In genomic region chr3:120089089-120089488, GRCh38 we compare ENCODE assay signal across 15 cellular contexts. TPM values are rescaled to one million over a fixed set of nuclear protein-coding genes. Genes with fewer than 3 reads are reported as not detected.
A peak's percentile ranks its signal among the peaks of the same experiment; 100 is the strongest.
DNase-seq lines count a peak whose midpoint lies in the region; ATAC-seq and TF ChIP-seq lines count a peak whose summit lies in the region.
"Had no signal": no experiment of that assay in that cellular context is flagged by ENCODE, and none has a peak within 500 bp of the region (broad histone marks: within the 10 kb centered on the region; RNA-seq: fewer than 3 reads in every experiment).

No MANE protein-coding gene starts in this region.

- H2AK5ac ChIP-seq in mesenchymal stem cell (ENCODE audit: low read length, severe bottlenecking), result no peak overlapping the region

- intact Hi-C loops in lower lobe of right lung (cut with DNase I), result no loop called here

- H3K18ac ChIP-seq in mesenchymal stem cell (ENCODE audit: low read depth in 1 of 2, low read length in 2 of 2), result no peak overlapping the region

- H2AFZ ChIP-seq in GM23248 (no peak overlapping the region), mesenchymal stem cell (ENCODE audit: low read depth, low read length) (no peak overlapping the region)

- no peak overlapping the region for H2BK12ac ChIP-seq in mesenchymal stem cell (ENCODE audit: low read length in 2 of 2)

- no peak overlapping the region for H2BK5ac ChIP-seq in mesenchymal stem cell (ENCODE audit: low read depth, low read length, poor library complexity, severe bottlenecking)

- no peak overlapping the region for H3K23ac ChIP-seq in mesenchymal stem cell (ENCODE audit: low read length in 2 of 2)

- peaks cover 14% of the 10 kb centered on the region for H3F3A ChIP-seq in GM23248 (ENCODE audit: insufficient read depth)

- peaks cover 63% of the 10 kb centered on the region for H3K4me1 ChIP-seq in CD4-positive, CD25-positive, alpha-beta regulatory T cell (ENCODE audit: control insufficient read depth, insufficient read depth, low read length, poor library complexity, severe bottlenecking)
- H3K4me1 ChIP-seq in GM23248 (ENCODE audit: insufficient read depth), result peaks cover 24% of the 10 kb centered on the region; the same call in 1 of the 2 replicates
- peaks cover 6% of the 10 kb centered on the region for H3K4me1 ChIP-seq in mesenchymal stem cell (ENCODE audit: control insufficient read depth, insufficient read depth, low read depth, low read length)
- peaks cover 30% of the 10 kb centered on the region for H3K4me1 ChIP-seq in lower lobe of right lung

- H3K9ac ChIP-seq in GM23248 (no peak overlapping the region), mesenchymal stem cell (ENCODE audit: low read length) (peak overlapping the region; percentile 100)

- peak overlapping the region; percentile 70 for H3K4me3 ChIP-seq in CD4-positive, CD25-positive, alpha-beta regulatory T cell (ENCODE audit: low read depth, low read length)
- H3K4me3 ChIP-seq in GM23248 (peak overlapping the region; percentile 100; the same call in 1 of the 2 replicates), mesenchymal stem cell (ENCODE audit: insufficient read depth in 1 of 2, low read depth in 1 of 2, low read length in 2 of 2) (peak overlapping the region in 1 of 2 experiments; percentile 91), lower lobe of right lung (no peak overlapping the region)

- no peak overlapping the region for H4K91ac ChIP-seq in mesenchymal stem cell (ENCODE audit: low read length)

- peak overlapping the region in 1 of 3 donors; percentile 67 for H3K27ac Mint-ChIP-seq in CD4-positive, CD25-positive, alpha-beta regulatory T cell
- peak overlapping the region; percentile 7 for H3K27ac Mint-ChIP-seq in activated naive CD8-positive, alpha-beta T cell treated with anti-CD3 and anti-CD28 coated beads, Interleukin-2, amount 50 U/mL, for 24 hours
- H3K27ac Mint-ChIP-seq: activated CD4-positive, alpha-beta T cell treated with anti-CD3 and anti-CD28 coated beads for 36 hours; activated T-helper 1 cell treated with anti-CD3 and anti-CD28 coated beads, Interleukin-12 subunit alpha, Interleukin-12 subunit beta, Interleukin-2, Interleukin-4 antibody, amounts not matched to agents 30 ng/mL and 10 ng/mL and 1 ng/mL, durations not matched to agents 14 hours and 24 hours and 36 hours; IgD-negative memory B cell had no signal

- no peak overlapping the region for H2BK15ac ChIP-seq in mesenchymal stem cell (ENCODE audit: low read depth, poor library complexity, severe bottlenecking)

- 92 to 96% methylated on average over 4 of the region's 4 CpGs for WGBS in GM23248 (ENCODE audit: low coverage in 1 of 2, low lambda C conversion rate in 2 of 2, missing lambda C conversion rate in 2 of 2), 2 experiments
- WGBS in mesenchymal stem cell, result 94% methylated on average over 3 of the region's 4 CpGs

- H2BK120ac ChIP-seq in mesenchymal stem cell (ENCODE audit: low read depth, low read length), result no peak overlapping the region

- peak overlapping the region in 3 of 4 donors; percentile 45 to 64 (median 46) for H3K4me3 Mint-ChIP-seq in CD4-positive, CD25-positive, alpha-beta regulatory T cell
- H3K4me3 Mint-ChIP-seq in activated naive CD8-positive, alpha-beta T cell treated with anti-CD3 and anti-CD28 coated beads, Interleukin-2, amount 50 U/mL, for 24 hours, result no peak overlapping the region
- H3K4me3 Mint-ChIP-seq: activated CD4-positive, alpha-beta T cell treated with anti-CD3 and anti-CD28 coated beads for 36 hours; activated T-helper 1 cell treated with anti-CD3 and anti-CD28 coated beads, Interleukin-12 subunit alpha, Interleukin-12 subunit beta, Interleukin-2, Interleukin-4 antibody, amounts not matched to agents 30 ng/mL and 10 ng/mL and 1 ng/mL, durations not matched to agents 14 hours and 24 hours and 36 hours had no signal

- H3K9me3 Mint-ChIP-seq in CD4-positive, CD25-positive, alpha-beta regulatory T cell, result no peaks in the 10 kb centered on the region
- no peaks in the 10 kb centered on the region for H3K9me3 Mint-ChIP-seq in activated naive CD8-positive, alpha-beta T cell treated with anti-CD3 and anti-CD28 coated beads, Interleukin-2, amount 50 U/mL, for 24 hours
- H3K9me3 Mint-ChIP-seq: activated T-helper 1 cell treated with anti-CD3 and anti-CD28 coated beads, Interleukin-12 subunit alpha, Interleukin-12 subunit beta, Interleukin-2, Interleukin-4 antibody, amounts not matched to agents 30 ng/mL and 10 ng/mL and 1 ng/mL, durations not matched to agents 14 hours and 24 hours and 36 hours; IgD-negative memory B cell had no signal

- H3K4ac ChIP-seq in mesenchymal stem cell (ENCODE audit: low read depth in 1 of 2, low read length in 2 of 2), result no peak overlapping the region

- H3K79me2 ChIP-seq in GM23248 (ENCODE audit: insufficient read depth), result peaks cover 97% of the 10 kb centered on the region

- no peaks in the 10 kb centered on the region for H3K79me1 ChIP-seq in mesenchymal stem cell (replicated peaks; ENCODE audit: low read length, poor library complexity, severe bottlenecking)

- H3K9me3 ChIP-seq in CD4-positive, CD25-positive, alpha-beta regulatory T cell (ENCODE audit: control insufficient read depth in 2 of 2, low read length in 2 of 2), result no peaks in the 10 kb centered on the region
- H3K9me3 ChIP-seq in GM23248 (ENCODE audit: low read depth) (no peaks in the 10 kb centered on the region), mesenchymal stem cell (ENCODE audit: control insufficient read depth, low read length) (no peaks in the 10 kb centered on the region), lower lobe of right lung (no peaks in the 10 kb centered on the region)

- H3K36me3 Mint-ChIP-seq in CD4-positive, CD25-positive, alpha-beta regulatory T cell, result peaks cover 5% of the 10 kb centered on the region
- peaks cover 6% of the 10 kb centered on the region for H3K36me3 Mint-ChIP-seq in activated naive CD8-positive, alpha-beta T cell treated with anti-CD3 and anti-CD28 coated beads, Interleukin-2, amount 50 U/mL, for 24 hours (ENCODE audit: low read depth)

- ATAC-seq in CD4-positive, CD25-positive, alpha-beta regulatory T cell (ENCODE audit: low read depth in 2 of 2), result no peak
- no peak for ATAC-seq in activated naive CD8-positive, alpha-beta T cell treated with anti-CD3 and anti-CD28 coated beads, Interleukin-2, amount 50 U/mL, for 24 hours
- no peak for ATAC-seq in lower lobe of right lung
- no peak for ATAC-seq in GM19035 (IDR thresholded peaks at IDR 0.05; ENCODE audit: unreplicated experiment)

- H3K36me3 ChIP-seq in CD4-positive, CD25-positive, alpha-beta regulatory T cell (ENCODE audit: control insufficient read depth, insufficient read depth, low read length), result peaks cover 3% of the 10 kb centered on the region
- H3K36me3 ChIP-seq in GM23248 (ENCODE audit: low read depth) (no peaks in the 10 kb centered on the region), mesenchymal stem cell (ENCODE audit: control insufficient read depth in 1 of 2, insufficient read depth in 2 of 2, low read depth in 1 of 2, low read length in 2 of 2) (no peaks in the 10 kb centered on the region), lower lobe of right lung (no peaks in the 10 kb centered on the region)

- H4K20me1 ChIP-seq in GM23248 (ENCODE audit: insufficient read depth), result peaks cover 47% of the 10 kb centered on the region

- H3K27ac ChIP-seq in CD4-positive, CD25-positive, alpha-beta regulatory T cell (ENCODE audit: insufficient read depth, low read length, poor library complexity, severe bottlenecking), result no peak overlapping the region
- H3K27ac ChIP-seq in GM23248 (no peak overlapping the region), mesenchymal stem cell (ENCODE audit: low read length, poor library complexity, severe bottlenecking) (no peak overlapping the region), lower lobe of right lung (no peak overlapping the region)

- H4K8ac ChIP-seq in mesenchymal stem cell (ENCODE audit: low read length), result no peak overlapping the region

- in situ Hi-C loops in GM23248 (cut with MboI), result no loop called here

- no peaks in the 10 kb centered on the region for H3K27me3 ChIP-seq in CD4-positive, CD25-positive, alpha-beta regulatory T cell (ENCODE audit: control insufficient read depth, insufficient read depth, low read length)
- no peaks in the 10 kb centered on the region for H3K27me3 ChIP-seq in GM23248 (replicated peaks; ENCODE audit: insufficient read depth)
- no peaks in the 10 kb centered on the region for H3K27me3 ChIP-seq in mesenchymal stem cell (ENCODE audit: control insufficient read depth in 1 of 2, insufficient read depth in 1 of 2, low read length in 2 of 2)
- H3K27me3 ChIP-seq in lower lobe of right lung (ENCODE audit: low read depth), result no peaks in the 10 kb centered on the region

- H3K9me2 ChIP-seq in GM23248 (ENCODE audit: insufficient read depth), result no peaks in the 10 kb centered on the region

- CTCF ChIA-PET in HEK293T (lab: Yijun Ruan, JAX), result no interaction called here

- TF ChIP-seq CTCF in lower lobe of right lung (IDR thresholded peaks at IDR 0.05), result no peak

- peaks cover 20 to 35% (median 23%) of the 10 kb centered on the region in 4 donors for H3K4me1 Mint-ChIP-seq in CD4-positive, CD25-positive, alpha-beta regulatory T cell
- H3K4me1 Mint-ChIP-seq in activated naive CD8-positive, alpha-beta T cell treated with anti-CD3 and anti-CD28 coated beads, Interleukin-2, amount 50 U/mL, for 24 hours, result peaks cover 27% of the 10 kb centered on the region

- H3K4me2 ChIP-seq in GM23248 (ENCODE audit: unreplicated experiment), result peak overlapping the region; percentile 95
- H3K4me2 ChIP-seq in mesenchymal stem cell (ENCODE audit: low read length, poor library complexity, severe bottlenecking), result no peak overlapping the region

- H3K14ac ChIP-seq in mesenchymal stem cell (ENCODE audit: low read length in 2 of 2), result no peak overlapping the region

- H3K27me3 Mint-ChIP-seq in CD4-positive, CD25-positive, alpha-beta regulatory T cell, result no peaks in the 10 kb centered on the region
- no peaks in the 10 kb centered on the region for H3K27me3 Mint-ChIP-seq in activated naive CD8-positive, alpha-beta T cell treated with anti-CD3 and anti-CD28 coated beads, Interleukin-2, amount 50 U/mL, for 24 hours
- H3K27me3 Mint-ChIP-seq: activated CD4-positive, alpha-beta T cell treated with anti-CD3 and anti-CD28 coated beads for 36 hours; IgD-negative memory B cell had no signal

- no peak for DNase-seq in CD4-positive, CD25-positive, alpha-beta regulatory T cell
- DNase-seq in GM23248 (no peak), mesenchymal stem cell (no peak), lower lobe of right lung (no peak), nucleus accumbens (lab: John Stamatoyannopoulos, UW) (no peak), HEK293T (ENCODE audit: extremely low spot score) (no peak)
- DNase-seq in activated naive CD8-positive, alpha-beta T cell treated with anti-CD3 and anti-CD28 coated beads, Interleukin-2, amount 50 U/mL, for 24 hours, result no peak
- DNase-seq: activated CD4-positive, alpha-beta T cell treated with anti-CD3 and anti-CD28 coated beads for 36 hours; foreskin melanocyte; midbrain; NCI-H1436; stimulated activated CD4-positive, alpha-beta T cell treated with anti-CD3 and anti-CD28 coated beads, Interleukin-4, amount 100 ng/mL, for 24 hours had no signal

- POLR2A ChIA-PET in HEK293T (lab: Yijun Ruan, JAX), result no interaction called here

RNA-seq across cellular contexts. Expression of gene GSK3B, which starts 5.2 kb away (rescaled TPM):
- 45.4 TPM for total RNA-seq in CD4-positive, CD25-positive, alpha-beta regulatory T cell
- 10 to 100 TPM; 12.9 to 15.9 (median 14.9) TPM for polyA plus RNA-seq in CD4-positive, CD25-positive, alpha-beta regulatory T cell
- 42.6 and 43.1 TPM in 2 replicates for total RNA-seq in GM23248 (2014; rRNA removed; shearing (Covaris generic))
- 19.7 and 21.2 TPM in 2 replicates for polyA plus RNA-seq in GM23248 (2016; fragmentation: Nextera tagmentation; extraction: Ambion mirVana)
- 61.0 TPM for polyA plus RNA-seq in mesenchymal stem cell (2013, experiment 1 of 2)
- 59.5 TPM for polyA plus RNA-seq in mesenchymal stem cell (2013, experiment 2 of 2)
- total RNA-seq in lower lobe of right lung, result 48.4 TPM
